In genomic region chr19:12052057-12052570, GRCh38 we compare ENCODE assay signal across 1 cellular context.
TF ChIP-seq lines count a peak whose summit lies in the region.

No MANE protein-coding gene starts in this region.

TF ChIP-seq in GM23338, 12 proteins besides CTCF, POLR2A, EP300 and RAD21 (continued from another document):
- TF ChIP-seq ZNF462 (CRISPR knock-in tag; IDR thresholded peaks at IDR 0.05) (no peak), CREB1 (CRISPR knock-in tag; IDR thresholded peaks at IDR 0.05; ENCODE audit: low read depth) (no peak), EZH2phosphoT487 (IDR thresholded peaks at IDR 0.05; ENCODE audit: unreplicated experiment) (no peak), POLR2AphosphoS5 (IDR thresholded peaks at IDR 0.05; ENCODE audit: low read depth) (no peak), ETS1 (IDR thresholded peaks at IDR 0.05) (no peak), EZH2 (IDR thresholded peaks at IDR 0.05; ENCODE audit: low read depth, unreplicated experiment) (no peak)
TF ChIP-seq in GM23338: peak in this region for 0.
